ENCODE assay signal across 19 cellular contexts in genomic region chr13:73480784-73481183, GRCh38.
DNase-seq lines count a peak whose midpoint lies in the region; ATAC-seq and TF ChIP-seq lines count a peak whose summit lies in the region.
"Had no signal": no experiment of that assay in that cellular context is flagged by ENCODE, and none has a peak within 500 bp of the region (broad histone marks: within the 10 kb centered on the region; RNA-seq: fewer than 3 reads in every experiment).

No MANE protein-coding gene starts in this region.

- TF ChIP-seq CTCF in brain (conservative IDR thresholded peaks at IDR 0.05) (no peak), psoas muscle (IDR thresholded peaks at IDR 0.05) (no peak)

- H3K4me3 Mint-ChIP-seq in brain, result no peak overlapping the region
- H3K4me3 Mint-ChIP-seq: CD4-positive, CD25-positive, alpha-beta regulatory T cell; CD8-positive, alpha-beta memory T cell; H9 had no signal

- no peaks in the 10 kb centered on the region for H3K27me3 ChIP-seq in psoas muscle (ENCODE audit: insufficient read depth in 3 of 3, low read length in 2 of 3)
- no peaks in the 10 kb centered on the region for H3K27me3 ChIP-seq in subcutaneous abdominal adipose tissue (ENCODE audit: control insufficient read depth in 5 of 5, insufficient read depth in 4 of 5, low read length in 5 of 5)

- peak overlapping the region in 3 of 5 experiments; percentile 20 to 65 (median 62) for H3K27ac Mint-ChIP-seq in brain
- H3K27ac Mint-ChIP-seq: CD4-positive, CD25-positive, alpha-beta regulatory T cell; CD8-positive, alpha-beta memory T cell; H9 had no signal

- H3K36me3 Mint-ChIP-seq in brain, result no peaks in the 10 kb centered on the region
- H3K36me3 Mint-ChIP-seq: CD4-positive, CD25-positive, alpha-beta regulatory T cell; CD8-positive, alpha-beta memory T cell had no signal

- ATAC-seq in psoas muscle (peak; percentile 55 to 77 (median 71)), HG03457 (IDR thresholded peaks at IDR 0.05; ENCODE audit: unreplicated experiment) (no peak)
- ATAC-seq: GM12878 had no signal

- peaks cover 30% of the 10 kb centered on the region for H3K4me1 ChIP-seq in psoas muscle
- peaks cover 0 to 12% (median 5%) of the 10 kb centered on the region in 5 donors for H3K4me1 ChIP-seq in subcutaneous abdominal adipose tissue (ENCODE audit: control insufficient read depth in 5 of 5, insufficient read depth in 5 of 5, low read length in 5 of 5)
- H3K4me1 ChIP-seq: BE2C had no signal

- peaks cover 10% of the 10 kb centered on the region for H3K4me1 Mint-ChIP-seq in brain
- H3K4me1 Mint-ChIP-seq: CD4-positive, CD25-positive, alpha-beta regulatory T cell; CD8-positive, alpha-beta memory T cell; H9 had no signal

- H3K9me3 ChIP-seq in psoas muscle, result no peaks in the 10 kb centered on the region
- H3K9me3 ChIP-seq in subcutaneous abdominal adipose tissue (ENCODE audit: control insufficient read depth in 5 of 5, low read length in 5 of 5), result no peaks in the 10 kb centered on the region
- H3K9me3 ChIP-seq: BE2C had no signal

- no peak overlapping the region for H3K4me3 ChIP-seq in psoas muscle
- H3K4me3 ChIP-seq in subcutaneous abdominal adipose tissue (ENCODE audit: low read depth in 1 of 5, low read length in 5 of 5), result no peak overlapping the region
- H3K4me3 ChIP-seq: GM12878 had no signal

- peak overlapping the region; percentile 50 for H3K27ac ChIP-seq in psoas muscle
- H3K27ac ChIP-seq in subcutaneous abdominal adipose tissue (ENCODE audit: low read depth, low read length), result peak overlapping the region; percentile 9

- no peaks in the 10 kb centered on the region for H3K36me3 ChIP-seq in psoas muscle (ENCODE audit: insufficient read depth in 1 of 2, low read depth in 1 of 2)
- no peaks in the 10 kb centered on the region for H3K36me3 ChIP-seq in subcutaneous abdominal adipose tissue (ENCODE audit: control insufficient read depth in 5 of 5, insufficient read depth in 5 of 5, low read length in 5 of 5)
- H3K36me3 ChIP-seq: BE2C had no signal

- no peak overlapping the region for H3K9ac ChIP-seq in subcutaneous abdominal adipose tissue (ENCODE audit: low read length in 5 of 5)

- no peaks in the 10 kb centered on the region for H3K27me3 Mint-ChIP-seq in brain
- H3K27me3 Mint-ChIP-seq: CD4-positive, CD25-positive, alpha-beta regulatory T cell had no signal

- intact Hi-C loops in psoas muscle (cut with DNase I), result loop anchor here in 1 of 2 donors (5.0 kb wide), 1 partner anchor 52 kb away; no protein-coding TSS in a partner anchor

- H3K9me3 Mint-ChIP-seq in brain, result no peaks in the 10 kb centered on the region
- H3K9me3 Mint-ChIP-seq: CD8-positive, alpha-beta memory T cell; H9 had no signal

- DNase-seq in OCI-M1 (lab: John Stamatoyannopoulos, UW), result peak; percentile 15
- no peak for DNase-seq in psoas muscle
- DNase-seq in activated CD4-positive, CD25-positive, alpha-beta regulatory T cell treated with anti-CD3 and anti-CD28 coated beads, Interleukin-2, amount 50 U/mL, for 72 hours, result no peak
- no peak for DNase-seq in retina
- DNase-seq: ACHN; BE2C; C1 segment of cervical spinal cord; CD4-positive, CD25-positive, alpha-beta regulatory T cell; CD8-positive, alpha-beta memory T cell; COR-L47; DMS 273 treated with DMSO at 0.1 percent for 48 hours; DMS53; DND-41; EL; H9 had no signal
